In genomic region chr19:45817010-45817724, GRCh38 we compare ENCODE assay signal across 1 cellular context.
TF ChIP-seq lines count a peak whose summit lies in the region.

No MANE protein-coding gene starts in this region.

TF ChIP-seq in H1, 55 proteins besides CTCF, POLR2A, EP300 and RAD21:
- TF ChIP-seq BCL11A (IDR thresholded peaks at IDR 0.05; ENCODE audit: low read depth in 2 of 2, low read length in 2 of 2) (no peak), RNF2 (IDR thresholded peaks at IDR 0.05; ENCODE audit: borderline replicate concordance, low read depth, low read length, missing control alignments, poor library complexity, severe bottlenecking) (no peak), SP4 (IDR thresholded peaks at IDR 0.05; ENCODE audit: low read length) (peak; percentile 81), SP2 (IDR thresholded peaks at IDR 0.05; ENCODE audit: low read length) (no peak), JUN (IDR thresholded peaks at IDR 0.05; ENCODE audit: low read depth, low read length) (0 out of 2 replicates have a peak, but pooled peaks have one; percentile 26), NRF1 (IDR thresholded peaks at IDR 0.05; ENCODE audit: low read depth, low read length) (no peak), GABPA (IDR thresholded peaks at IDR 0.05; ENCODE audit: borderline replicate concordance, insufficient read depth, low read length) (peak; percentile 36; the same call in 1 of the 2 replicates), ZNF274 (IDR thresholded peaks at IDR 0.05; ENCODE audit: borderline replicate concordance, extremely low read depth, low read length) (no peak), JUND (IDR thresholded peaks at IDR 0.05; ENCODE audit: low read length) (peak; percentile 68; the same call in 1 of the 2 replicates), KDM1A (IDR thresholded peaks at IDR 0.05; ENCODE audit: borderline replicate concordance, low read length) (no peak), PHF8 (conservative IDR thresholded peaks at IDR 0.05; ENCODE audit: low read depth, low read length) (no peak; the same call in 1 of the 2 replicates), POU5F1 (IDR thresholded peaks at IDR 0.05; ENCODE audit: low read depth, low read length) (no peak), TBP (IDR thresholded peaks at IDR 0.05; ENCODE audit: low read depth, low read length) (peak; percentile 42), RXRA (IDR thresholded peaks at IDR 0.05; ENCODE audit: insufficient read depth, low read depth, low read length) (0 out of 2 replicates have a peak, but pooled peaks have one; percentile 35), ASH2L (IDR thresholded peaks at IDR 0.05; ENCODE audit: low read length) (no peak), TAF7 (optimal IDR thresholded peaks at IDR 0.05; ENCODE audit: borderline replicate concordance, low read depth, low read length) (peak; percentile 55), USF2 (IDR thresholded peaks at IDR 0.05; ENCODE audit: low read length) (peak; percentile 81), TCF12 (IDR thresholded peaks at IDR 0.05; ENCODE audit: low read depth, low read length) (0 out of 2 replicates have a peak, but pooled peaks have one; percentile 27), MAX (IDR thresholded peaks at IDR 0.05) (peak; percentile 79), SP1 (IDR thresholded peaks at IDR 0.05; ENCODE audit: low read depth, low read length) (peak; percentile 61), RBBP5 (IDR thresholded peaks at IDR 0.05; ENCODE audit: borderline replicate concordance, low read depth, low read length) (0 out of 2 replicates have a peak, but pooled peaks have one; percentile 10), CHD2 (IDR thresholded peaks at IDR 0.05; ENCODE audit: low read length) (peak; percentile 53; the same call in 1 of the 2 replicates), BRCA1 (IDR thresholded peaks at IDR 0.05; ENCODE audit: low read depth, low read length) (0 out of 2 replicates have a peak, but pooled peaks have one; percentile 4), SIX5 (IDR thresholded peaks at IDR 0.05; ENCODE audit: low read depth, low read length) (no peak), RFX5 (IDR thresholded peaks at IDR 0.05; ENCODE audit: borderline replicate concordance, low read depth, low read length) (no peak), TEAD4 (IDR thresholded peaks at IDR 0.05; ENCODE audit: low read depth, low read length) (peak; percentile 58; the same call in 1 of the 2 replicates), ATF3 (IDR thresholded peaks at IDR 0.05; ENCODE audit: insufficient read depth, low read depth, low read length) (peak; percentile 85), EZH2 (IDR thresholded peaks at IDR 0.05; ENCODE audit: low read depth, low read length, severe bottlenecking) (no peak), CBX8 (IDR thresholded peaks at IDR 0.05; ENCODE audit: borderline replicate concordance, low read depth, low read length) (no peak), CREB1 (IDR thresholded peaks at IDR 0.05) (peak; percentile 23; the same call in 1 of the 2 replicates), CHD1 (IDR thresholded peaks at IDR 0.05; ENCODE audit: low read depth, low read length) (no peak), HDAC2 (IDR thresholded peaks at IDR 0.05; ENCODE audit: borderline replicate concordance in 1 of 2, low read depth in 2 of 2, low read length in 2 of 2) (no peak), CEBPB (IDR thresholded peaks at IDR 0.05; ENCODE audit: low read depth, low read length) (no peak; the same call in 1 of the 2 replicates), SUZ12 (IDR thresholded peaks at IDR 0.05; ENCODE audit: low read length) (no peak), SRF (IDR thresholded peaks at IDR 0.05; ENCODE audit: low read depth, low read length) (peak; percentile 12; the same call in 1 of the 2 replicates), TAF1 (IDR thresholded peaks at IDR 0.05; ENCODE audit: low read depth, low read length) (peak; percentile 61), MAFK (IDR thresholded peaks at IDR 0.05; ENCODE audit: low read depth, low read length) (no peak), YY1 (IDR thresholded peaks at IDR 0.05; ENCODE audit: low read depth, low read length) (0 out of 2 replicates have a peak, but pooled peaks have one; percentile 13), POLR2AphosphoS5 (IDR thresholded peaks at IDR 0.05; ENCODE audit: low read depth, low read length) (peak; percentile 81; the same call in 1 of the 2 replicates), SIN3A (conservative IDR thresholded peaks at IDR 0.05 in 1 of 2, IDR thresholded peaks at IDR 0.05 in 1 of 2; ENCODE audit: low read depth in 1 of 2, low read length in 2 of 2) (peak; percentile 71 to 92; a peak in 2 of 4 replicates), KDM5A (IDR thresholded peaks at IDR 0.05; ENCODE audit: low read length) (no peak)
